In genomic region chr1:205241366-205242030, GRCh38 we compare ENCODE assay signal across 18 cellular contexts.
"Had no signal": no experiment of that assay in that cellular context is flagged by ENCODE, and none has a peak within 500 bp of the region (broad histone marks: within the 10 kb centered on the region; RNA-seq: fewer than 3 reads in every experiment).

No MANE protein-coding gene starts in this region.

- H3K36me3 Mint-ChIP-seq: natural killer cell treated with Interleukin-12 subunit alpha and Interleukin-12 subunit beta and Interleukin-15 and Interleukin-18, amount 100 ng/mL, for 72 hours had no signal

- H3K4me3 Mint-ChIP-seq: natural killer cell treated with Interleukin-12 subunit alpha and Interleukin-12 subunit beta and Interleukin-15 and Interleukin-18, amount 100 ng/mL, for 72 hours; stimulated activated naive CD8-positive, alpha-beta T cell treated with anti-CD3 and anti-CD28 coated beads, Interleukin-15, Interleukin-2, amounts not matched to agents 100 ng/mL and 50 ng/mL, for 24 hours; T-helper 1 cell treated with Interleukin-12 subunit alpha and Interleukin-12 subunit beta and Interleukin-4 antibody, amounts not matched to agents 30 μg/mL and 1 μg/mL, for 36 hours had no signal

- H3K4me1 ChIP-seq: adrenal gland, breast epithelium had no signal

- H3K9me3 ChIP-seq: adrenal gland, breast epithelium, suprapubic skin had no signal

- H3K27ac ChIP-seq: adrenal gland, breast epithelium, epithelial cell of prostate, suprapubic skin had no signal

- H3K36me3 ChIP-seq: adrenal gland, breast epithelium had no signal

- H3K4me3 ChIP-seq: adrenal gland, breast epithelium, suprapubic skin had no signal

- H3K9me3 Mint-ChIP-seq: activated naive CD4-positive, alpha-beta T cell treated with anti-CD3 and anti-CD28 coated beads, Interleukin-2, amount 50 U/mL, for 72 hours; natural killer cell treated with Interleukin-12 subunit alpha and Interleukin-12 subunit beta and Interleukin-15 and Interleukin-18, amount 100 ng/mL, for 72 hours; stimulated activated naive CD8-positive, alpha-beta T cell treated with anti-CD3 and anti-CD28 coated beads, Interleukin-15, Interleukin-2, amounts not matched to agents 100 ng/mL and 50 ng/mL, for 24 hours; T-helper 1 cell treated with Interleukin-12 subunit alpha and Interleukin-12 subunit beta and Interleukin-4 antibody, amounts not matched to agents 30 μg/mL and 1 μg/mL, for 36 hours had no signal

- H3K27me3 ChIP-seq: adrenal gland, breast epithelium, suprapubic skin had no signal

- H3K27me3 Mint-ChIP-seq: stimulated activated naive CD8-positive, alpha-beta T cell treated with anti-CD3 and anti-CD28 coated beads, Interleukin-15, Interleukin-2, amounts not matched to agents 100 ng/mL and 50 ng/mL, for 24 hours had no signal

- H3K27ac Mint-ChIP-seq: activated naive CD4-positive, alpha-beta T cell treated with anti-CD3 and anti-CD28 coated beads, Interleukin-2, amount 50 U/mL, for 72 hours; stimulated activated naive CD8-positive, alpha-beta T cell treated with anti-CD3 and anti-CD28 coated beads, Interleukin-15, Interleukin-2, amounts not matched to agents 100 ng/mL and 50 ng/mL, for 24 hours; T-helper 1 cell treated with Interleukin-12 subunit alpha and Interleukin-12 subunit beta and Interleukin-4 antibody, amounts not matched to agents 30 μg/mL and 1 μg/mL, for 36 hours had no signal

- ATAC-seq: activated CD4-positive, CD25-positive, alpha-beta regulatory T cell treated with anti-CD3 and anti-CD28 coated beads, Interleukin-2, amount 50 U/mL, for 24 hours; activated naive CD4-positive, alpha-beta T cell treated with anti-CD3 and anti-CD28 coated beads, Interleukin-2, amount 50 U/mL, for 72 hours; left cardiac atrium; natural killer cell treated with Interleukin-12 subunit alpha and Interleukin-12 subunit beta and Interleukin-15 and Interleukin-18, amount 100 ng/mL, for 72 hours had no signal

- DNase-seq: activated T-cell treated with anti-CD3 and anti-CD28 coated beads, Interleukin-2, amount 50 U/mL, for 1 hour; adrenal gland; dermis blood vessel endothelial cell; foreskin fibroblast; left cardiac atrium; occipital lobe; small intestine; stimulated activated CD4-positive, alpha-beta T cell treated with anti-CD3 and anti-CD28 coated beads, Interleukin-15, amount 100 ng/mL, for 24 hours; stimulated activated CD4-positive, alpha-beta T cell treated with anti-CD3 and anti-CD28 coated beads, Interleukin-2, amount 100 ng/mL, for 48 hours; trophoblast cell had no signal
